3 cellular contexts compared by ENCODE assay signal in genomic region chr20:50704514-50704913, GRCh38.
TF ChIP-seq lines count a peak whose summit lies in the region.

No MANE protein-coding gene starts in this region.

TF ChIP-seq in GM23338, 12 proteins besides CTCF, POLR2A, EP300 and RAD21:
- no peak for TF ChIP-seq ZNF331 (CRISPR knock-in tag; IDR thresholded peaks at IDR 0.05; ENCODE audit: low read depth)
- TF ChIP-seq REST (IDR thresholded peaks at IDR 0.05; ENCODE audit: unreplicated experiment): no peak
- TF ChIP-seq CREB1 (CRISPR knock-in tag; IDR thresholded peaks at IDR 0.05; ENCODE audit: low read depth): no peak

TF ChIP-seq in IMR-90, 13 proteins besides CTCF, POLR2A, EP300 and RAD21:
- TF ChIP-seq NFE2L2 (IDR thresholded peaks at IDR 0.05; ENCODE audit: low read depth, low read length): no peak
- TF ChIP-seq RCOR1 (IDR thresholded peaks at IDR 0.05; ENCODE audit: insufficient replicate concordance, low read length): no peak
- TF ChIP-seq SMC3 (IDR thresholded peaks at IDR 0.05; ENCODE audit: low read depth, low read length): no peak
- no peak for TF ChIP-seq ELK1 (IDR thresholded peaks at IDR 0.05; ENCODE audit: borderline replicate concordance, low read depth, low read length)
- no peak for TF ChIP-seq USF2 (IDR thresholded peaks at IDR 0.05; ENCODE audit: low read depth, low read length)
- TF ChIP-seq MAZ (IDR thresholded peaks at IDR 0.05; ENCODE audit: borderline replicate concordance, low read depth, low read length): no peak
- TF ChIP-seq BHLHE40 (IDR thresholded peaks at IDR 0.05; ENCODE audit: low read depth, low read length): no peak
- no peak for TF ChIP-seq MXI1 (IDR thresholded peaks at IDR 0.05; ENCODE audit: borderline replicate concordance, low read depth, low read length)

TF ChIP-seq in H1, 55 proteins besides CTCF, POLR2A, EP300 and RAD21:
- TF ChIP-seq NANOG (IDR thresholded peaks at IDR 0.05; ENCODE audit: insufficient read depth, low read depth, low read length, poor library complexity, severe bottlenecking) (no peak), SIN3A (conservative IDR thresholded peaks at IDR 0.05 in 1 of 2, IDR thresholded peaks at IDR 0.05 in 1 of 2; ENCODE audit: low read depth in 1 of 2, low read length in 2 of 2) (no peak), TEAD4 (IDR thresholded peaks at IDR 0.05; ENCODE audit: low read depth, low read length) (peak; percentile 48; the same call in 1 of the 2 replicates)
